In genomic region chr1:100704473-100704872, GRCh38 we compare ENCODE assay signal across 1 cellular context.
TF ChIP-seq lines count a peak whose summit lies in the region.

No MANE protein-coding gene starts in this region.

TF ChIP-seq in SK-N-SH, 30 proteins besides CTCF, POLR2A, EP300 and RAD21 (continued from another document):
- no peak for TF ChIP-seq TAF1 (IDR thresholded peaks at IDR 0.05; ENCODE audit: borderline replicate concordance, low read depth, low read length)
- TF ChIP-seq MXI1 (IDR thresholded peaks at IDR 0.05; ENCODE audit: low read depth, low read length): no peak
- no peak for TF ChIP-seq TEAD4 (IDR thresholded peaks at IDR 0.05; ENCODE audit: borderline replicate concordance, insufficient read depth)
